ENCODE assay signal across 27 cellular contexts in the genomic region with DNA sequence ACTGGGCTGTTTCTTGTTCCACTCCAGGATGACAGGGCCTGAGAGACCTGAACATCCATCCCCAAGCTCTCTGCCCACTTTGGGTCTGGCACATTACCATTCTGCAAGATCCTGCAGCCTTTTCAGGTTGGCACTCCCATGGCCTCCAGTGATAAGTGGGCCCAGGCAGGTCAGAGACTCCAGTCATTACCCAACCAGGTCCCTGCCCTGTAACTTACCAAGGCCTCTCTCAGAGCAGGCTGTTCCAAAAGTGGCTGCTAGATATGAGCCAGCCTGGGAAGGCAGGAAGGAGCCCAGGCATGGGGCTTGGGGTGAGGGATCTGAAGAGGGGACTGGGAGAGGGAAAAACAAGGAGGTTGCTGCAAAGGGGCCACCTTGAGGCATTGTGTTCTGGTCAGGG.
"Had no signal": no experiment of that assay in that cellular context is flagged by ENCODE, and none has a peak within 500 bp of the region (broad histone marks: within the 10 kb centered on the region; RNA-seq: fewer than 3 reads in every experiment).

No MANE protein-coding gene starts in this region.

- ATAC-seq: activated CD4-positive, alpha-beta T cell treated with anti-CD3 and anti-CD28 coated beads for 36 hours; gastrocnemius medialis; natural killer cell had no signal

- H2AFZ ChIP-seq: neural progenitor cell had no signal

- H3K27ac ChIP-seq: brain microvascular endothelial cell, gastrocnemius medialis, left ventricle myocardium inferior, neural progenitor cell, ovary, prostate gland, SJSA1, testis, transverse colon had no signal

- H3K9ac ChIP-seq: neural progenitor cell had no signal

- H3K9me3 ChIP-seq: gastrocnemius medialis, ovary, prostate gland, testis had no signal

- H3K4me2 ChIP-seq: neural progenitor cell, smooth muscle cell had no signal

- H3K4me3 ChIP-seq: gastrocnemius medialis, left ventricle myocardium inferior, lung, neural progenitor cell, ovary, prostate gland, SJSA1, smooth muscle cell, testis, transverse colon had no signal

- H3K27me3 ChIP-seq: brain microvascular endothelial cell, gastrocnemius medialis, neural progenitor cell, ovary, SJSA1, testis, transverse colon had no signal

- H3K36me3 ChIP-seq: brain microvascular endothelial cell, gastrocnemius medialis, neural progenitor cell, ovary, prostate gland had no signal

- H3K27ac Mint-ChIP-seq: activated CD4-positive, alpha-beta T cell treated with anti-CD3 and anti-CD28 coated beads for 36 hours; activated naive CD8-positive, alpha-beta T cell; natural killer cell; neural progenitor cell had no signal

- H3K36me3 Mint-ChIP-seq: natural killer cell had no signal

- H3K4me1 ChIP-seq: neural progenitor cell, prostate gland, SJSA1, transverse colon had no signal

- H3K4me1 Mint-ChIP-seq: activated CD4-positive, alpha-beta T cell treated with anti-CD3 and anti-CD28 coated beads for 36 hours; neural progenitor cell had no signal

- DNase-seq: activated CD4-positive, alpha-beta T cell treated with anti-CD3 and anti-CD28 coated beads for 36 hours; activated CD4-positive, CD25-positive, alpha-beta regulatory T cell; activated T-cell treated with anti-CD3 and anti-CD28 coated beads, Interleukin-2, amount 50 U/mL, for 1 hour; amniotic stem cell; brain microvascular endothelial cell; caudate nucleus; effector memory CD4-positive, alpha-beta T cell; gastrocnemius medialis; glutamatergic neuron; left ventricle myocardium inferior; mesendoderm; natural killer cell; retina; stimulated activated CD4-positive, alpha-beta T cell treated with anti-CD3 and anti-CD28 coated beads, Interleukin-15, amount 100 ng/mL, for 24 hours; stimulated activated naive CD4-positive, alpha-beta T cell treated with Interleukin-2 at 50 U/mL for 16 hours; T-helper 2 cell; testis; transverse colon had no signal

- FAIRE-seq: astrocyte, islet of Langerhans had no signal

- H3K27me3 Mint-ChIP-seq: activated CD4-positive, alpha-beta T cell treated with anti-CD3 and anti-CD28 coated beads for 36 hours; activated naive CD8-positive, alpha-beta T cell had no signal

- H3K4me3 Mint-ChIP-seq: activated CD4-positive, alpha-beta T cell treated with anti-CD3 and anti-CD28 coated beads for 36 hours; activated naive CD8-positive, alpha-beta T cell; natural killer cell; neural progenitor cell had no signal
